ENCODE assay signal across 9 cellular contexts in genomic region chr14:87615822-87616679, GRCh38.
A peak's percentile ranks its signal among the peaks of the same experiment; 100 is the strongest.
DNase-seq lines count a peak whose midpoint lies in the region; ATAC-seq and TF ChIP-seq lines count a peak whose summit lies in the region.
"Had no signal": no experiment of that assay in that cellular context is flagged by ENCODE, and none has a peak within 500 bp of the region (broad histone marks: within the 10 kb centered on the region; RNA-seq: fewer than 3 reads in every experiment).

No MANE protein-coding gene starts in this region.

- H3K27me3 Mint-ChIP-seq in Calu3 (ENCODE audit: unreplicated experiment), result no peaks in the 10 kb centered on the region
- H3K27me3 Mint-ChIP-seq: activated B cell treated with CpG ODN at 0.5 μM for 24 hours had no signal

- peaks cover 0 to 12% (median 9%) of the 10 kb centered on the region in 8 donors for H3K9me3 ChIP-seq in spleen

- intact Hi-C loops in Calu3 (cut with micrococcal nuclease; ENCODE audit: unreplicated experiment), result loop anchor here (2.0 to 10.0 kb wide), 7 partner anchors 121 to 549 kb away; no protein-coding TSS in a partner anchor
- intact Hi-C loops in left ventricle myocardium superior (cut with micrococcal nuclease), result no loop called here
- intact Hi-C loops in spleen (cut with DNase I; ENCODE audit: low total_unique reads), result loop anchor here (10.0 kb wide), 1 partner anchor 711 kb away; no protein-coding TSS in a partner anchor

- H3K27ac ChIP-seq in spleen, result no peak overlapping the region

- TF ChIP-seq POLR2A in spleen (IDR thresholded peaks at IDR 0.05), result no peak

- CTCF ChIA-PET in Calu3 (lab: Charles Lee), result interaction anchor here (0.5 to 1.5 kb wide), 3 partner anchors 94 to 394 kb away, joined by 3 to 7 read pairs (median 5); no protein-coding TSS in a partner anchor

- ATAC-seq in GM18909 (IDR thresholded peaks at IDR 0.05; ENCODE audit: poor library complexity, unreplicated experiment) (peak; percentile 92), HG03139 (IDR thresholded peaks at IDR 0.05; ENCODE audit: unreplicated experiment) (peak; percentile 82), left ventricle myocardium superior (peak; percentile 41)

- peaks cover 13% of the 10 kb centered on the region for H3K4me1 Mint-ChIP-seq in Calu3 (ENCODE audit: low read depth, unreplicated experiment)
- H3K4me1 Mint-ChIP-seq: activated B cell treated with CpG ODN at 0.5 μM for 24 hours had no signal

- no peak overlapping the region for H3K27ac Mint-ChIP-seq in Calu3 (ENCODE audit: unreplicated experiment)
- H3K27ac Mint-ChIP-seq: activated B cell treated with CpG ODN at 0.5 μM for 24 hours had no signal

- no peak overlapping the region for H3K4me3 Mint-ChIP-seq in Calu3 (ENCODE audit: low read depth, unreplicated experiment)
- H3K4me3 Mint-ChIP-seq: activated B cell treated with CpG ODN at 0.5 μM for 24 hours had no signal

- peak; percentile 77 for TF ChIP-seq CTCF in Calu3 (IDR thresholded peaks at IDR 0.05; ENCODE audit: unreplicated experiment)
- TF ChIP-seq CTCF in spleen (IDR thresholded peaks at IDR 0.05 in 8 of 11, conservative IDR thresholded peaks at IDR 0.05 in 3 of 11), result peak in 10 of 11 experiments; percentile 34 to 77 (median 55)

- H3K36me3 Mint-ChIP-seq in Calu3 (ENCODE audit: insufficient read depth, unreplicated experiment), result no peaks in the 10 kb centered on the region

- DNase-seq in Calu3 (peak; percentile 77), NCI-H510A treated with DMSO at 0.1 percent for 48 hours (lab: John Stamatoyannopoulos, UW) (peak; percentile 57), left ventricle myocardium superior (peak; percentile 27), spleen (no peak)
- peak; percentile 9 for DNase-seq in activated naive CD4-positive, alpha-beta T cell treated with anti-CD3 and anti-CD28 coated beads, Interleukin-2, amount 50 U/mL, for 16 hours
- DNase-seq in stimulated activated naive CD4-positive, alpha-beta T cell treated with Interleukin-2 at 50 U/mL for 16 hours (lab: John Stamatoyannopoulos, UW), result no peak
- DNase-seq: activated B cell treated with CpG ODN at 0.5 μM for 24 hours had no signal

- no peaks in the 10 kb centered on the region for H3K36me3 ChIP-seq in spleen

- 47 to 57% (median 49%) methylated on average over 12 of the region's 12 CpGs for WGBS in spleen, 5 donors

- no peaks in the 10 kb centered on the region for H3K4me1 ChIP-seq in spleen

- H3K9me3 Mint-ChIP-seq in Calu3 (ENCODE audit: low read depth, unreplicated experiment), result no peaks in the 10 kb centered on the region

- no peaks in the 10 kb centered on the region for H3K27me3 ChIP-seq in spleen (replicated peaks in 1 of 7)

- no peak overlapping the region for H3K4me3 ChIP-seq in spleen

- BruUV-seq in Calu3 (replicated peaks; lab: Mats Ljungman, UMichigan), result no TSS peak

Comparison
In these comparisons a context has a peak if more than half of its experiments do, and no peak if none do; other contexts are left out.
1. DNase-seq: peak in Calu3 (single experiment), NCI-H510A treated with DMSO at 0.1 percent for 48 hours (single experiment), activated naive CD4-positive, alpha-beta T cell treated with anti-CD3 and anti-CD28 coated beads, Interleukin-2, amount 50 U/mL, for 16 hours (single experiment) and left ventricle myocardium superior (single experiment); none in spleen (single experiment) and stimulated activated naive CD4-positive, alpha-beta T cell treated with Interleukin-2 at 50 U/mL for 16 hours (single experiment).
2. ATAC-seq: peak in every context shown above with its lines; median percentile 92 in GM18909; 82 in HG03139; 41 in left ventricle myocardium superior.